ENCODE assay signal across 10 cellular contexts in the genomic region with DNA sequence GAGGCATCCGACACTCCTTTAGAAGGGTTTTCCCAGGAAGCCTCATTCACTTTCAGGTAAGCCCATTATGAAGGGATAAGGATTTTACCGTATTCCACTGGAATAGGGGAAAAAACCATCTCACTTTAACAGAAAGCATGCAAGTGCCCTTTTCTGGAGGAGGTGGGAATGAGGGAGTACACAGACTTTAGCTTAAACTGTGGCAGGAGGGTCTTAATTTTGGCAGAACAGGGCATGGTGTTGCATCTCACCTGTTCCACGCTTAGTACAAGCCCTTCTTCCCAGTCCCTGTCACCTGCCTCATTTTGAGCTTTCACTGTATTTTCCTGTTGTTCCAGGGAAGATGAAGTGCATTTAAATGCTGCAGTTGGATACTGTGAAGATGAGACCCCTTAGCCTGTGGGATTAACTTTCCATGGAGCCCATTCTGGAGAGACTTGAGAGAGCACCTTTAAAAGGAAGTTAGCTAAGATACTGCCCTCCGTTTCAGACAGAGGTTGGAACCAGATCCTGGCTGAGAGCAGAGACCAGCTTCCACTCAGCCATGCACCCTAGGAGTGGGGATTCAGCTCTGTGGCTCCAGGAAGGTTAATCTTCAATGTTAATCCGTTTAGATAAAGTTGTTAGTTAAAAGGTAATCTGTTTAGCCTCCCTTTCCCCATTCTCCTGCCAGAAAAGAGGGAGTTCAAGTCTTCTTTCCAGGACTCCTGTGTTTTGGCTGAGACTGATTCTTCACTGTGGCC. TPM values are rescaled to one million over a fixed set of nuclear protein-coding genes. Genes with fewer than 3 reads are reported as not detected.
DNase-seq lines count a peak whose midpoint lies in the region; ATAC-seq, FAIRE-seq and TF ChIP-seq lines count a peak whose summit lies in the region.
"Had no signal": no experiment of that assay in that cellular context is flagged by ENCODE, and none has a peak within 500 bp of the region (broad histone marks: within the 10 kb centered on the region; RNA-seq: fewer than 3 reads in every experiment).

No MANE protein-coding gene starts in this region.

- CTCF ChIA-PET in H1 (lab: Charles Lee; ENCODE audit: partially characterized antibody): interaction anchor here (0.8 to 2.4 kb wide), 11 partner anchors 13 to 185 kb away, joined by 3 to 14 read pairs (median 5); no protein-coding TSS in a partner anchor

- TF ChIP-seq POLR2A in H1 (IDR thresholded peaks at IDR 0.05; ENCODE audit: control extremely low read depth in 1 of 2, low read depth in 2 of 2, low read length in 2 of 2) (no peak), lower leg skin (IDR thresholded peaks at IDR 0.05) (no peak)

- H4K5ac ChIP-seq in H1 (ENCODE audit: insufficient read length, low read depth, low read length): no peak overlapping the region

- H3K4ac ChIP-seq in H1 (replicated peaks; ENCODE audit: insufficient read length, low read depth, low read length): no peak overlapping the region

- peak; percentile 45 for ATAC-seq in upper lobe of right lung
- ATAC-seq in naive thymus-derived CD8-positive, alpha-beta T cell: no peak

- H3K9me3 Mint-ChIP-seq in naive thymus-derived CD8-positive, alpha-beta T cell: peaks cover 0 to 3% (median 0%) of the 10 kb centered on the region in 9 donors
- H3K9me3 Mint-ChIP-seq: activated CD4-positive, alpha-beta T cell treated with anti-CD3 and anti-CD28 coated beads, Interleukin-2, amount 10 ng/mL, durations not matched to agents 7 days and 5 days had no signal

- peak overlapping the region; percentile 27; the same call in 1 of the 2 replicates for H3K18ac ChIP-seq in H1 (ENCODE audit: extremely low read depth, low read length)

- H2BK5ac ChIP-seq in H1 (ENCODE audit: low read depth, low read length): peak overlapping the region; percentile 0; the same call in 1 of the 2 replicates

- peaks cover 0 to 3% (median 2%) of the 10 kb centered on the region in 5 donors for H3K27me3 Mint-ChIP-seq in naive thymus-derived CD8-positive, alpha-beta T cell

- H4K8ac ChIP-seq in H1 (ENCODE audit: extremely low read depth, insufficient read depth, low read length): no peak overlapping the region

- no peak for TF ChIP-seq EP300 in H1 (IDR thresholded peaks at IDR 0.05; ENCODE audit: borderline replicate concordance in 1 of 2, low read depth in 2 of 2, low read length in 2 of 2)

- no peaks in the 10 kb centered on the region for H3K4me1 Mint-ChIP-seq in naive thymus-derived CD8-positive, alpha-beta T cell
- H3K4me1 Mint-ChIP-seq: activated CD4-positive, alpha-beta T cell treated with anti-CD3 and anti-CD28 coated beads, Interleukin-2, amount 10 ng/mL, durations not matched to agents 7 days and 5 days had no signal

- H3K27ac Mint-ChIP-seq in naive thymus-derived CD8-positive, alpha-beta T cell: no peak overlapping the region
- H3K27ac Mint-ChIP-seq: activated CD4-positive, alpha-beta T cell treated with anti-CD3 and anti-CD28 coated beads, Interleukin-2, amount 10 ng/mL, durations not matched to agents 7 days and 5 days had no signal

- no peak overlapping the region for H2BK120ac ChIP-seq in H1 (replicated peaks; ENCODE audit: low read depth, low read length)

- no peak for TF ChIP-seq RAD21 in H1 (IDR thresholded peaks at IDR 0.05 in 1 of 2, conservative IDR thresholded peaks at IDR 0.05 in 1 of 2; ENCODE audit: low read depth in 2 of 2, low read length in 2 of 2)

- H3K4me3 ChIP-seq in H1 (ENCODE audit: extremely low read depth in 1 of 4, insufficient read depth in 2 of 4, low read depth in 3 of 4, low read length in 4 of 4) (peak overlapping the region in 3 of 4 experiments; percentile 20 to 44 (median 27); a peak in 4 of 8 replicates), mesodermal cell (ENCODE audit: extremely low read depth, insufficient read depth, low read length, poor library complexity, severe bottlenecking) (no peak overlapping the region), upper lobe of right lung (no peak overlapping the region), lower leg skin (ENCODE audit: low read depth, poor library complexity, severe bottlenecking) (no peak overlapping the region)

- DNase-seq in NCI-H526 (lab: John Stamatoyannopoulos, UW) (peak; percentile 72 to 83), NCI-H526 treated with DMSO at 0.1 percent for 48 hours (lab: John Stamatoyannopoulos, UW) (no peak), H1 (ENCODE audit: low read depth in 1 of 2, low spot score in 2 of 2) (no peak), upper lobe of right lung (no peak), putamen (ENCODE audit: low spot score) (no peak), lower leg skin (ENCODE audit: low spot score in 2 of 2) (no peak)
- no peak for DNase-seq in naive thymus-derived CD8-positive, alpha-beta T cell
- DNase-seq: activated CD4-positive, alpha-beta T cell treated with anti-CD3 and anti-CD28 coated beads, Interleukin-2, amount 10 ng/mL, durations not matched to agents 7 days and 5 days; GDM1 had no signal

- H2BK12ac ChIP-seq in H1 (ENCODE audit: low read depth, low read length): no peak overlapping the region; the same call in 1 of the 2 replicates

- H3K9ac ChIP-seq in H1 (replicated peaks in 1 of 4; ENCODE audit: extremely low read depth in 1 of 4, low read depth in 3 of 4, low read length in 3 of 4): peak overlapping the region in 2 of 4 experiments; percentile 26 to 41; a peak in 3 of 7 replicates

- WGBS in H1 (ENCODE audit: extremely low coverage in 1 of 2, insufficient coverage in 1 of 2, insufficient read length in 1 of 2, insufficient replicate concordance in 2 of 2, low coverage in 1 of 2, low lambda C conversion rate in 2 of 2, missing lambda C conversion rate in 1 of 2), 2 experiments: 50% methylated on average over 5 of the region's 5 CpGs; no CpG with 5 or more reads in 1 of the 2 experiments
- WGBS in mesodermal cell (ENCODE audit: insufficient coverage in 2 of 2), 2 experiments: 60% methylated on average over 1 of the region's 5 CpGs; no CpG with 5 or more reads in 1 of the 2 experiments
- 46 to 60% methylated on average over 5 of the region's 5 CpGs for WGBS in lower leg skin, 2 donors

- no peak overlapping the region for H2AFZ ChIP-seq in H1 (ENCODE audit: low read length)

- peak; percentile 95 for FAIRE-seq in H1 (lab: Jason Lieb, UNC)

- no peak overlapping the region for H3K56ac ChIP-seq in H1 (replicated peaks; ENCODE audit: insufficient read length, low read depth, low read length)

- intact Hi-C loops in upper lobe of right lung (cut with DNase I) (no loop called here), lower leg skin (cut with DNase I; ENCODE audit: low total_unique reads) (loop anchor here (1.0 kb wide), 1 partner anchor 12 kb away; no protein-coding TSS in a partner anchor)

- no peak overlapping the region for H2BK15ac ChIP-seq in H1 (ENCODE audit: low read length)

- TF ChIP-seq CTCF in H1 (IDR thresholded peaks at IDR 0.05; ENCODE audit: control extremely low read depth in 1 of 3, insufficient read depth in 1 of 3, low read depth in 1 of 3, low read length in 3 of 3) (no peak), upper lobe of right lung (IDR thresholded peaks at IDR 0.05) (no peak), lower leg skin (IDR thresholded peaks at IDR 0.05) (no peak)

- POLR2A ChIA-PET in H1 (lab: Charles Lee; ENCODE audit: partially characterized antibody): interaction anchor here (0.7 to 3.1 kb wide), 13 partner anchors 10 to 97 kb away, joined by 3 to 15 read pairs (median 6); no protein-coding TSS in a partner anchor
- POLR2A ChIA-PET in naive thymus-derived CD8-positive, alpha-beta T cell (lab: Charles Lee): no interaction called here

- H3K4me1 ChIP-seq in H1 (replicated peaks in 1 of 4; ENCODE audit: control insufficient read depth in 3 of 4, insufficient read depth in 4 of 4, low read length in 3 of 4) (peaks cover 17 to 41% (median 38%) of the 10 kb centered on the region in 4 experiments), mesodermal cell (ENCODE audit: control insufficient read depth, insufficient read depth, low read length, poor library complexity, severe bottlenecking) (peaks cover 13% of the 10 kb centered on the region), upper lobe of right lung (peaks cover 29% of the 10 kb centered on the region)

- no peak overlapping the region for H4K91ac ChIP-seq in H1 (replicated peaks; ENCODE audit: insufficient read length, low read length)

- peaks cover 11 to 14% of the 10 kb centered on the region in 2 experiments for H4K20me1 ChIP-seq in H1 (replicated peaks in 1 of 2; ENCODE audit: control insufficient read depth in 1 of 2, insufficient read depth in 2 of 2, low read length in 2 of 2)

- H2AK5ac ChIP-seq in H1 (ENCODE audit: low read depth, low read length): no peak overlapping the region

- no peak overlapping the region for H3K14ac ChIP-seq in H1 (ENCODE audit: insufficient read length)

- no peaks in the 10 kb centered on the region for H3K23me2 ChIP-seq in H1 (ENCODE audit: low read depth, low read length)

- H3K27ac ChIP-seq in H1 (ENCODE audit: low read depth, low read length) (peak overlapping the region; percentile 60; the same call in 1 of the 2 replicates), mesodermal cell (ENCODE audit: low read depth, low read length, severe bottlenecking) (peak overlapping the region; percentile 36), upper lobe of right lung (peak overlapping the region; percentile 58)

- H3K4me3 Mint-ChIP-seq in naive thymus-derived CD8-positive, alpha-beta T cell: no peak overlapping the region
- H3K4me3 Mint-ChIP-seq: activated CD4-positive, alpha-beta T cell treated with anti-CD3 and anti-CD28 coated beads, Interleukin-2, amount 10 ng/mL, durations not matched to agents 7 days and 5 days had no signal

- H3K36me3 ChIP-seq in H1 (ENCODE audit: control insufficient read depth in 2 of 4, insufficient read depth in 4 of 4, low read length in 3 of 4): peaks cover 2 to 19% (median 7%) of the 10 kb centered on the region in 4 experiments; a peak in 5 of 8 replicates
- peaks cover 10% of the 10 kb centered on the region for H3K36me3 ChIP-seq in mesodermal cell (ENCODE audit: control insufficient read depth, insufficient read depth, low read length)
- H3K36me3 ChIP-seq in upper lobe of right lung: no peaks in the 10 kb centered on the region

- peak overlapping the region; percentile 59 to 64 for H3K4me2 ChIP-seq in H1 (ENCODE audit: insufficient read depth in 1 of 2, low read depth in 2 of 2, low read length in 2 of 2)

- H3K27me3 ChIP-seq in H1 (replicated peaks in 1 of 4; ENCODE audit: control insufficient read depth in 3 of 4, extremely low read depth in 1 of 4, insufficient read depth in 3 of 4, low read length in 3 of 4) (no peaks in the 10 kb centered on the region), upper lobe of right lung (no peaks in the 10 kb centered on the region)

- H3K36me3 Mint-ChIP-seq in naive thymus-derived CD8-positive, alpha-beta T cell: no peaks in the 10 kb centered on the region

- H3K79me1 ChIP-seq in H1 (ENCODE audit: low read depth, low read length): peaks cover 2% of the 10 kb centered on the region; the same call in 1 of the 2 replicates

- H3K23ac ChIP-seq in H1 (ENCODE audit: insufficient read length): no peak overlapping the region

- H3K79me2 ChIP-seq in H1 (ENCODE audit: control insufficient read depth in 1 of 2, insufficient read depth in 2 of 2, low read length in 2 of 2): peaks cover 3 to 74% of the 10 kb centered on the region in 2 experiments; a peak in 3 of 4 replicates

- no peak overlapping the region for H2BK20ac ChIP-seq in H1 (ENCODE audit: low read length)

- H3K9me3 ChIP-seq in H1 (ENCODE audit: insufficient read depth in 2 of 2, low read depth in 1 of 2, low read length in 1 of 2) (no peaks in the 10 kb centered on the region), mesodermal cell (ENCODE audit: control insufficient read depth, low read length) (no peaks in the 10 kb centered on the region), upper lobe of right lung (no peaks in the 10 kb centered on the region)

RNA-seq across cellular contexts. Expression of a gene that starts 42.6 kb away (rescaled TPM):
- 118 and 124 TPM in 2 replicates for total RNA-seq in H1 (2021; fragmentation: NEBNext Ultra II Directional; extraction: Animal tissue kit (Norgen Biotek cat#: 25700))
- 80.1 and 87.4 TPM in 2 replicates for polyA plus RNA-seq in H1 (2011; rRNA removed)
- 74.1 TPM for polyA plus RNA-seq in H1 (2011; cell fraction: cytosol; rRNA removed)
- 95.6 TPM for polyA plus RNA-seq in H1 (2011; cell fraction: nucleus; rRNA removed)
- polyA plus RNA-seq in H1 (2012, experiment 1 of 2): 77.4 to 111 TPM (median 91.6 TPM) in 4 replicates
- 28.4 TPM for polyA plus RNA-seq in H1 (2012, experiment 2 of 2)
- 54.3 TPM for polyA plus RNA-seq in H1 (2013, experiment 1 of 2)
- polyA plus RNA-seq in H1 (2013, experiment 2 of 2): 50.2 TPM
- polyA minus RNA-seq in H1 (2011; rRNA and poly(A)+ RNA removed): 219 and 238 TPM in 2 replicates
- 79.4 TPM for polyA minus RNA-seq in H1 (2011; cell fraction: cytosol; rRNA and poly(A)+ RNA removed)
- polyA minus RNA-seq in H1 (2011; cell fraction: nucleus; rRNA and poly(A)+ RNA removed): 225 TPM
- 59.3 TPM for polyA plus RNA-seq in mesodermal cell (2013, experiment 1 of 2)
- polyA plus RNA-seq in mesodermal cell (2013, experiment 2 of 2): 56.0 TPM
- 56.7 TPM for total RNA-seq in upper lobe of right lung
- total RNA-seq in naive thymus-derived CD8-positive, alpha-beta T cell: 1 to 10 TPM; 1.4 to 1.8 TPM
- polyA plus RNA-seq in naive thymus-derived CD8-positive, alpha-beta T cell: under 1 TPM in 1 of 3 donors, not detected in 2; 0.08 TPM
- total RNA-seq in lower leg skin: 10 to 100 TPM; 10.0 to 24.1 (median 15.4) TPM

Comparison
In these comparisons a context has a peak if more than half of its experiments do, and no peak if none do; other contexts are left out.
1. DNase-seq: peak in NCI-H526 (2 of 2); none in NCI-H526 treated with DMSO at 0.1 percent for 48 hours (single experiment), H1 (0 of 2), upper lobe of right lung (single experiment), naive thymus-derived CD8-positive, alpha-beta T cell (0 of 10), putamen (single experiment) and lower leg skin (0 of 2).
2. H3K4me3 ChIP-seq: peak in H1 (3 of 4); none in mesodermal cell (single experiment), upper lobe of right lung (single experiment) and lower leg skin (single experiment).
3. Peak in every context shown above with its lines, with median percentiles within 50 percentile points of each other: H3K27ac ChIP-seq.